ENCODE assay signal across 13 cellular contexts in genomic region chr10:79386637-79387465, GRCh38. TPM values are rescaled to one million over a fixed set of nuclear protein-coding genes. Genes with fewer than 3 reads are reported as not detected.
DNase-seq lines count a peak whose midpoint lies in the region; ATAC-seq and TF ChIP-seq lines count a peak whose summit lies in the region.
"Had no signal": no experiment of that assay in that cellular context is flagged by ENCODE, and none has a peak within 500 bp of the region (broad histone marks: within the 10 kb centered on the region; RNA-seq: fewer than 3 reads in every experiment).

No MANE protein-coding gene starts in this region.

- H3K9me3 ChIP-seq in endodermal cell (ENCODE audit: control insufficient read depth, low read length): no peaks in the 10 kb centered on the region
- H3K9me3 ChIP-seq in upper lobe of right lung: no peaks in the 10 kb centered on the region
- H3K9me3 ChIP-seq: SJCRH30 had no signal

- H3K9ac ChIP-seq in endodermal cell (ENCODE audit: extremely low read depth, low read length, poor library complexity, severe bottlenecking): no peak overlapping the region
- H3K9ac ChIP-seq: neural progenitor cell had no signal

- no peaks in the 10 kb centered on the region for H3K36me3 Mint-ChIP-seq in activated naive CD8-positive, alpha-beta T cell treated with anti-CD3 and anti-CD28 coated beads, Interleukin-2, amount 10 ng/mL, durations not matched to agents 7 days and 5 days
- no peaks in the 10 kb centered on the region for H3K36me3 Mint-ChIP-seq in activated naive CD8-positive, alpha-beta T cell treated with anti-CD3 and anti-CD28 coated beads, Interleukin-2, amount 50 U/mL, for 24 hours (ENCODE audit: low read depth)
- H3K36me3 Mint-ChIP-seq in endodermal cell (ENCODE audit: low read depth): no peaks in the 10 kb centered on the region
- H3K36me3 Mint-ChIP-seq in nephron progenitor cell (ENCODE audit: low read depth): peaks cover 8% of the 10 kb centered on the region
- peaks cover 4% of the 10 kb centered on the region for H3K36me3 Mint-ChIP-seq in HFFc6 (ENCODE audit: low read depth)
- H3K36me3 Mint-ChIP-seq: neural progenitor cell had no signal

- H3K4me1 Mint-ChIP-seq in activated naive CD8-positive, alpha-beta T cell treated with anti-CD3 and anti-CD28 coated beads, Interleukin-2, amount 10 ng/mL, durations not matched to agents 7 days and 5 days: no peaks in the 10 kb centered on the region
- H3K4me1 Mint-ChIP-seq in activated naive CD8-positive, alpha-beta T cell treated with anti-CD3 and anti-CD28 coated beads, Interleukin-2, amount 50 U/mL, for 24 hours: peaks cover 3% of the 10 kb centered on the region
- H3K4me1 Mint-ChIP-seq in endodermal cell (peaks cover under 1% of the 10 kb centered on the region), nephron progenitor cell (peaks cover 15% of the 10 kb centered on the region), HFFc6 (ENCODE audit: low read depth) (peaks cover 18% of the 10 kb centered on the region)
- H3K4me1 Mint-ChIP-seq: activated CD4-positive, alpha-beta T cell treated with anti-CD3 and anti-CD28 coated beads, Interleukin-2, amount 10 ng/mL, durations not matched to agents 24 days and 14 days had no signal

- no peak overlapping the region for H3K27ac ChIP-seq in endodermal cell (ENCODE audit: low read depth, low read length)
- no peak overlapping the region for H3K27ac ChIP-seq in upper lobe of right lung
- H3K27ac ChIP-seq: neural progenitor cell, SJCRH30 had no signal

- H3K36me3 ChIP-seq in endodermal cell (ENCODE audit: control insufficient read depth, insufficient read depth, low read length) (no peaks in the 10 kb centered on the region), upper lobe of right lung (peaks cover 4% of the 10 kb centered on the region)
- H3K36me3 ChIP-seq: neural progenitor cell had no signal

- ATAC-seq in activated naive CD8-positive, alpha-beta T cell treated with anti-CD3 and anti-CD28 coated beads, Interleukin-2, amount 10 ng/mL, durations not matched to agents 7 days and 5 days (ENCODE audit: low read depth): no peak
- no peak for ATAC-seq in activated naive CD8-positive, alpha-beta T cell treated with anti-CD3 and anti-CD28 coated beads, Interleukin-2, amount 50 U/mL, for 24 hours
- ATAC-seq in upper lobe of right lung: no peak
- no peak for ATAC-seq in esophagus mucosa
- no peak for ATAC-seq in HG03571 (IDR thresholded peaks at IDR 0.05; ENCODE audit: unreplicated experiment)

- H3K27ac Mint-ChIP-seq in activated naive CD8-positive, alpha-beta T cell treated with anti-CD3 and anti-CD28 coated beads, Interleukin-2, amount 10 ng/mL, durations not matched to agents 7 days and 5 days: no peak overlapping the region
- H3K27ac Mint-ChIP-seq in activated naive CD8-positive, alpha-beta T cell treated with anti-CD3 and anti-CD28 coated beads, Interleukin-2, amount 50 U/mL, for 24 hours: no peak overlapping the region
- no peak overlapping the region for H3K27ac Mint-ChIP-seq in endodermal cell
- H3K27ac Mint-ChIP-seq in nephron progenitor cell: peak overlapping the region; percentile 17
- no peak overlapping the region for H3K27ac Mint-ChIP-seq in HFFc6
- H3K27ac Mint-ChIP-seq: activated CD4-positive, alpha-beta T cell treated with anti-CD3 and anti-CD28 coated beads, Interleukin-2, amount 10 ng/mL, durations not matched to agents 24 days and 14 days; neural progenitor cell had no signal

- H3K27me3 ChIP-seq in endodermal cell (ENCODE audit: control insufficient read depth, insufficient read depth, low read length, poor library complexity, severe bottlenecking) (no peaks in the 10 kb centered on the region), upper lobe of right lung (no peaks in the 10 kb centered on the region)
- H3K27me3 ChIP-seq: neural progenitor cell, SJCRH30 had no signal

- TF ChIP-seq CTCF in endodermal cell (conservative IDR thresholded peaks at IDR 0.05): no peak
- TF ChIP-seq CTCF in nephron progenitor cell (IDR thresholded peaks at IDR 0.05): no peak
- TF ChIP-seq CTCF in upper lobe of right lung (IDR thresholded peaks at IDR 0.05): no peak
- no peak for TF ChIP-seq CTCF in HFFc6 (IDR thresholded peaks at IDR 0.05)

- peak; percentile 17 for DNase-seq in activated naive CD8-positive, alpha-beta T cell treated with anti-CD3 and anti-CD28 coated beads, Interleukin-2, amount 10 ng/mL, durations not matched to agents 7 days and 5 days
- no peak for DNase-seq in activated naive CD8-positive, alpha-beta T cell treated with anti-CD3 and anti-CD28 coated beads, Interleukin-2, amount 50 U/mL, for 24 hours
- DNase-seq in endodermal cell: peak; percentile 53
- DNase-seq in nephron progenitor cell: no peak
- peak; percentile 51 for DNase-seq in upper lobe of right lung
- DNase-seq in HFFc6: no peak
- DNase-seq: activated CD4-positive, alpha-beta T cell treated with anti-CD3 and anti-CD28 coated beads, Interleukin-2, amount 10 ng/mL, durations not matched to agents 24 days and 14 days; DND-41; NCI-H526 had no signal

- WGBS in endodermal cell (ENCODE audit: insufficient coverage in 1 of 2, insufficient read length in 1 of 2), 2 experiments: 84 to 85% methylated on average over 19 to 24 of the region's 24 CpGs

- H3K4me1 ChIP-seq in endodermal cell (ENCODE audit: control insufficient read depth, insufficient read depth, low read length) (peaks cover 3% of the 10 kb centered on the region), upper lobe of right lung (no peaks in the 10 kb centered on the region)
- H3K4me1 ChIP-seq: neural progenitor cell had no signal

- intact Hi-C loops in upper lobe of right lung (cut with DNase I): no loop called here

- no peak overlapping the region for H3K4me3 ChIP-seq in endodermal cell (ENCODE audit: low read length)
- no peak overlapping the region for H3K4me3 ChIP-seq in upper lobe of right lung
- H3K4me3 ChIP-seq: neural progenitor cell, SJCRH30 had no signal

- H3K27me3 Mint-ChIP-seq in activated naive CD8-positive, alpha-beta T cell treated with anti-CD3 and anti-CD28 coated beads, Interleukin-2, amount 10 ng/mL, durations not matched to agents 7 days and 5 days: no peaks in the 10 kb centered on the region
- H3K27me3 Mint-ChIP-seq in activated naive CD8-positive, alpha-beta T cell treated with anti-CD3 and anti-CD28 coated beads, Interleukin-2, amount 50 U/mL, for 24 hours: no peaks in the 10 kb centered on the region
- no peaks in the 10 kb centered on the region for H3K27me3 Mint-ChIP-seq in endodermal cell (ENCODE audit: insufficient read depth)
- no peaks in the 10 kb centered on the region for H3K27me3 Mint-ChIP-seq in nephron progenitor cell (ENCODE audit: low read depth, poor library complexity)
- peaks cover 4% of the 10 kb centered on the region; the same call in 1 of the 2 replicates for H3K27me3 Mint-ChIP-seq in HFFc6 (ENCODE audit: insufficient read depth)

- no peaks in the 10 kb centered on the region for H3K9me3 Mint-ChIP-seq in activated naive CD8-positive, alpha-beta T cell treated with anti-CD3 and anti-CD28 coated beads, Interleukin-2, amount 10 ng/mL, durations not matched to agents 7 days and 5 days
- H3K9me3 Mint-ChIP-seq in activated naive CD8-positive, alpha-beta T cell treated with anti-CD3 and anti-CD28 coated beads, Interleukin-2, amount 50 U/mL, for 24 hours: no peaks in the 10 kb centered on the region
- no peaks in the 10 kb centered on the region for H3K9me3 Mint-ChIP-seq in endodermal cell
- no peaks in the 10 kb centered on the region for H3K9me3 Mint-ChIP-seq in nephron progenitor cell
- H3K9me3 Mint-ChIP-seq in HFFc6: no peaks in the 10 kb centered on the region
- H3K9me3 Mint-ChIP-seq: activated CD4-positive, alpha-beta T cell treated with anti-CD3 and anti-CD28 coated beads, Interleukin-2, amount 10 ng/mL, durations not matched to agents 24 days and 14 days; neural progenitor cell had no signal

- POLR2A ChIA-PET in activated naive CD8-positive, alpha-beta T cell treated with anti-CD3 and anti-CD28 coated beads, Interleukin-2, amount 10 ng/mL, durations not matched to agents 7 days and 5 days (lab: Charles Lee): no interaction called here

- H3K4me3 Mint-ChIP-seq in activated naive CD8-positive, alpha-beta T cell treated with anti-CD3 and anti-CD28 coated beads, Interleukin-2, amount 10 ng/mL, durations not matched to agents 7 days and 5 days: no peak overlapping the region
- no peak overlapping the region for H3K4me3 Mint-ChIP-seq in activated naive CD8-positive, alpha-beta T cell treated with anti-CD3 and anti-CD28 coated beads, Interleukin-2, amount 50 U/mL, for 24 hours
- H3K4me3 Mint-ChIP-seq in endodermal cell: no peak overlapping the region
- H3K4me3 Mint-ChIP-seq in nephron progenitor cell: no peak overlapping the region
- H3K4me3 Mint-ChIP-seq in HFFc6: no peak overlapping the region
- H3K4me3 Mint-ChIP-seq: activated CD4-positive, alpha-beta T cell treated with anti-CD3 and anti-CD28 coated beads, Interleukin-2, amount 10 ng/mL, durations not matched to agents 24 days and 14 days; neural progenitor cell had no signal

RNA-seq across cellular contexts. Expression of gene PPIF, which starts 39.6 kb away (rescaled TPM):
- total RNA-seq in activated naive CD8-positive, alpha-beta T cell treated with anti-CD3 and anti-CD28 coated beads, Interleukin-2, amount 10 ng/mL, durations not matched to agents 7 days and 5 days: 10 to 100 TPM; 56.9 to 57.0 TPM
- total RNA-seq in endodermal cell (10 to 100 TPM; 50.4 to 51.0 TPM), upper lobe of right lung (30.7 TPM), esophagus mucosa (77.8 TPM)
- 54.6 TPM for polyA plus RNA-seq in endodermal cell (2013, experiment 1 of 2)
- 46.4 TPM for polyA plus RNA-seq in endodermal cell (2013, experiment 2 of 2)
- 100 to 1,000 TPM in 3 of 6 experiments, 10 to 100 TPM in 3; 66.1 to 109 (median 98.9) TPM for total RNA-seq in HFFc6 (2021; fragmentation: NEBNext Ultra II Directional; extraction: Animal tissue kit (Norgen Biotek cat#: 25700))

RNA-seq across cellular contexts. Expression of gene ZCCHC24, which starts 58.6 kb away (rescaled TPM):
- total RNA-seq in activated naive CD8-positive, alpha-beta T cell treated with anti-CD3 and anti-CD28 coated beads, Interleukin-2, amount 10 ng/mL, durations not matched to agents 7 days and 5 days: 1 to 10 TPM; 2.4 to 3.2 TPM
- total RNA-seq in endodermal cell (10 to 100 TPM in 1 of 2 donors, 1 to 10 TPM in 1; 7.6 to 10.7 TPM), upper lobe of right lung (32.4 TPM), esophagus mucosa (3.3 TPM)
- polyA plus RNA-seq in endodermal cell (2013, experiment 1 of 2): 11.2 TPM
- polyA plus RNA-seq in endodermal cell (2013, experiment 2 of 2): 11.5 TPM
- total RNA-seq in HFFc6 (2021; fragmentation: NEBNext Ultra II Directional; extraction: Animal tissue kit (Norgen Biotek cat#: 25700)): 10 to 100 TPM; 33.2 to 40.3 (median 37.5) TPM

Comparison
In these comparisons a context has a peak if more than half of its experiments do, and no peak if none do; other contexts are left out.
1. DNase-seq: peak in activated naive CD8-positive, alpha-beta T cell treated with anti-CD3 and anti-CD28 coated beads, Interleukin-2, amount 10 ng/mL, durations not matched to agents 7 days and 5 days (single experiment), endodermal cell (single experiment) and upper lobe of right lung (single experiment); none in activated naive CD8-positive, alpha-beta T cell treated with anti-CD3 and anti-CD28 coated beads, Interleukin-2, amount 50 U/mL, for 24 hours (single experiment), nephron progenitor cell (single experiment) and HFFc6 (single experiment).